In genomic region chr2:49677227-49677626, GRCh38 we compare ENCODE assay signal across 27 cellular contexts.
"Had no signal": no experiment of that assay in that cellular context is flagged by ENCODE, and none has a peak within 500 bp of the region (broad histone marks: within the 10 kb centered on the region; RNA-seq: fewer than 3 reads in every experiment).

No MANE protein-coding gene starts in this region.

- H3K4me3 ChIP-seq: neural progenitor cell, ovary, psoas muscle, right lobe of liver, sigmoid colon, stomach, thoracic aorta, thyroid gland, tibial nerve, upper lobe of left lung, vagina had no signal

- H3K4me1 ChIP-seq: neural progenitor cell, parathyroid adenoma, psoas muscle, right lobe of liver, sigmoid colon, stomach, thyroid gland, tibial nerve, upper lobe of left lung, vagina had no signal

- H3K4me3 Mint-ChIP-seq: natural killer cell; nephron; neural progenitor cell; stimulated activated effector memory CD8-positive, alpha-beta T cell treated with anti-CD3 and anti-CD28 coated beads, Interleukin-12 subunit alpha, Interleukin-12 subunit beta, amount 100 ng/mL, for 72 hours; stimulated activated naive B cell treated with anti-CD40 and anti-IgM and Interleukin-4, amounts not matched to agents 10 μg/mL and 1 μg/mL and 100 μg/mL, for 72 hours; stimulated activated naive CD8-positive, alpha-beta T cell treated with anti-CD3 and anti-CD28 coated beads, Interleukin-15, Interleukin-2, amounts not matched to agents 100 ng/mL and 50 ng/mL, for 24 hours had no signal

- H3K27me3 ChIP-seq: neural progenitor cell, ovary, right lobe of liver, sigmoid colon, stomach, thyroid gland, tibial nerve, upper lobe of left lung, vagina had no signal

- H3K36me3 ChIP-seq: neural progenitor cell, ovary, right lobe of liver, sigmoid colon, stomach, thoracic aorta, thyroid gland, tibial nerve, upper lobe of left lung, vagina had no signal

- ATAC-seq: natural killer cell; psoas muscle; right lobe of liver; stimulated activated effector memory CD8-positive, alpha-beta T cell treated with anti-CD3 and anti-CD28 coated beads, Interleukin-12 subunit alpha, Interleukin-12 subunit beta, amount 100 ng/mL, for 72 hours; stimulated activated naive B cell treated with anti-CD40 and anti-IgM and Interleukin-4, amounts not matched to agents 10 μg/mL and 1 μg/mL and 100 μg/mL, for 72 hours had no signal

- H3K9me3 Mint-ChIP-seq: nephron; neural progenitor cell; stimulated activated naive B cell treated with anti-CD40 and anti-IgM and Interleukin-4, amounts not matched to agents 10 μg/mL and 1 μg/mL and 100 μg/mL, for 72 hours had no signal

- H3K36me3 Mint-ChIP-seq: natural killer cell; neural progenitor cell; stimulated activated effector memory CD8-positive, alpha-beta T cell treated with anti-CD3 and anti-CD28 coated beads, Interleukin-12 subunit alpha, Interleukin-12 subunit beta, amount 100 ng/mL, for 72 hours; stimulated activated naive B cell treated with anti-CD40 and anti-IgM and Interleukin-4, amounts not matched to agents 10 μg/mL and 1 μg/mL and 100 μg/mL, for 72 hours had no signal

- H3K27ac Mint-ChIP-seq: natural killer cell; nephron; neural progenitor cell; stimulated activated effector memory CD8-positive, alpha-beta T cell treated with anti-CD3 and anti-CD28 coated beads, Interleukin-12 subunit alpha, Interleukin-12 subunit beta, amount 100 ng/mL, for 72 hours; stimulated activated naive B cell treated with anti-CD40 and anti-IgM and Interleukin-4, amounts not matched to agents 10 μg/mL and 1 μg/mL and 100 μg/mL, for 72 hours; stimulated activated naive CD8-positive, alpha-beta T cell treated with anti-CD3 and anti-CD28 coated beads, Interleukin-15, Interleukin-2, amounts not matched to agents 100 ng/mL and 50 ng/mL, for 24 hours had no signal

- DNase-seq: natural killer cell; occipital lobe; ovary; posterior cingulate gyrus; psoas muscle; right cardiac atrium; right lobe of liver; sigmoid colon; small intestine; stimulated activated CD4-positive, alpha-beta T cell treated with anti-CD3 and anti-CD28 coated beads, Interleukin-15, amount 100 ng/mL, for 24 hours; stimulated activated CD4-positive, alpha-beta T cell treated with anti-CD3 and anti-CD28 coated beads, Interleukin-2, amount 100 ng/mL, for 24 hours; stimulated activated CD4-positive, alpha-beta T cell treated with anti-CD3 and anti-CD28 coated beads, Interleukin-2, amount 100 ng/mL, for 48 hours; stimulated activated CD4-positive, alpha-beta T cell treated with anti-CD3 and anti-CD28 coated beads, Interleukin-4, amount 100 ng/mL, for 24 hours; stimulated activated naive B cell treated with anti-CD40 and anti-IgM and Interleukin-4, amounts not matched to agents 10 μg/mL and 1 μg/mL and 100 μg/mL, for 72 hours; stimulated activated naive CD4-positive, alpha-beta T cell treated with Interleukin-2 at 50 U/mL for 16 hours; stomach; thyroid gland; trophoblast cell; upper lobe of left lung had no signal

- H3K27me3 Mint-ChIP-seq: stimulated activated naive B cell treated with anti-CD40 and anti-IgM and Interleukin-4, amounts not matched to agents 10 μg/mL and 1 μg/mL and 100 μg/mL, for 72 hours; stimulated activated naive CD8-positive, alpha-beta T cell treated with anti-CD3 and anti-CD28 coated beads, Interleukin-15, Interleukin-2, amounts not matched to agents 100 ng/mL and 50 ng/mL, for 24 hours had no signal

- H3K27ac ChIP-seq: neural progenitor cell, ovary, parathyroid adenoma, psoas muscle, right lobe of liver, sigmoid colon, stomach, thoracic aorta, thyroid gland, tibial nerve, upper lobe of left lung, vagina had no signal

- H3K4me1 Mint-ChIP-seq: natural killer cell; nephron; neural progenitor cell; stimulated activated effector memory CD8-positive, alpha-beta T cell treated with anti-CD3 and anti-CD28 coated beads, Interleukin-12 subunit alpha, Interleukin-12 subunit beta, amount 100 ng/mL, for 72 hours; stimulated activated naive B cell treated with anti-CD40 and anti-IgM and Interleukin-4, amounts not matched to agents 10 μg/mL and 1 μg/mL and 100 μg/mL, for 72 hours had no signal

- H3K9me3 ChIP-seq: ovary, psoas muscle, right lobe of liver, stomach, thoracic aorta, thyroid gland, tibial nerve, upper lobe of left lung, vagina had no signal
